ENCODE assay signal across 1 cellular context in the genomic region with DNA sequence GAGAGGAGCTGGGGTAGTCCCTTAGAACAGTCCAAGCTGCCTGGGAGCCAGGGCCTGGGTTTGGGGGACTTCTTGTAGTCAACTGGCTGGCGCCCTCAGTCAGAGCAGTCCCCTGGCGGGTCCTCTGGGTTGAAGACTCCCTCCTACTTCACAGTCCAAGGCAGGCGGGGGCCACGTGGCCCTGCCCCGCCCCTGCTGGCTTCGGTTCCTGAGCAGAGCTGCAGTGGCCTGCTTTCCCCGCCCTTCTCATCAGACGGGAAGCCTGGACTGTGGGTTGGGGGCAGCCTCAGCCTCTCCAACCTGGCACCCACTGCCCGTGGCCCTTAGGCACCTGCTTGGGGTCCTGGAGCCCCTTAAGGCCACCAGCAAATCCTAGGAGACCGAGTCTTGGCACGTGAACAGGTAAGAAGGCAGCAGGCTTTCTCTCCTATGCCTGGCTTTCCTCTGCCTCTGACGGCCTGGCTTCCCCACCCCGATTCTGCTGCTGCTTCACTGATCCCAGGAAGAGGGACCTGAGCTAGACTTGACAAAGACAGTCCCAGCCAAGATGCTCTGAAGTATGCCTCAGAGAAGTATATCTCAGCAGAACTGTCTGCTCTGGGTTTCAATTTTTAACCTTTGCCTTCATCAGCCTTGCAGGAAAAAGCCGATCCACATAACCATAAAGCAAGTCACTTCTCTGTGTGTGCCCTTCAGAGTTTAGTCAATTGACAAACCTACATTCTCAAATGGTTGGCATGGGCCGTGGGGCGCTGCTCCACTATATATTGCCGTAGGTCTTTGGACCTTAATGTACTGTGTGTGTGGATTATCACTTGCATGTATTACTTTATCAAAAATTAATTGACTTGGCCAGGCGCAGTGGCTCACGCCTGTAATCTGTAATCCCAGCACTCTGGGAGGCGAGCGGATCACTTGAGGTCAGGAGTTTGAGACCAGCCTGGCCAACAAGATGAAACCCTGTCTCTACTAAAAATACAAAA.
A peak's percentile ranks its signal among the peaks of the same experiment; 100 is the strongest.
TF ChIP-seq lines count a peak whose summit lies in the region.

No MANE protein-coding gene starts in this region.

TF ChIP-seq in GM12878, 131 proteins besides CTCF, POLR2A, EP300 and RAD21:
- TF ChIP-seq, protein P1, sequence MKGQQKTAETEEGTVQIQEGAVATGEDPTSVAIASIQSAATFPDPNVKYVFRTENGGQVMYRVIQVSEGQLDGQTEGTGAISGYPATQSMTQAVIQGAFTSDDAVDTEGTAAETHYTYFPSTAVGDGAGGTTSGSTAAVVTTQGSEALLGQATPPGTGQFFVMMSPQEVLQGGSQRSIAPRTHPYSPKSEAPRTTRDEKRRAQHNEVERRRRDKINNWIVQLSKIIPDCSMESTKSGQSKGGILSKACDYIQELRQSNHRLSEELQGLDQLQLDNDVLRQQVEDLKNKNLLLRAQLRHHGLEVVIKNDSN (IDR thresholded peaks at IDR 0.05; ENCODE audit: borderline replicate concordance, extremely low read length, insufficient read depth, low read depth, low read length): peak; percentile 19
- no peak for TF ChIP-seq KAT2A (conservative IDR thresholded peaks at IDR 0.05; ENCODE audit: control insufficient read depth, low read depth, low read length)
